Comparison of ENCODE assay signal across 23 cellular contexts in the genomic region with DNA sequence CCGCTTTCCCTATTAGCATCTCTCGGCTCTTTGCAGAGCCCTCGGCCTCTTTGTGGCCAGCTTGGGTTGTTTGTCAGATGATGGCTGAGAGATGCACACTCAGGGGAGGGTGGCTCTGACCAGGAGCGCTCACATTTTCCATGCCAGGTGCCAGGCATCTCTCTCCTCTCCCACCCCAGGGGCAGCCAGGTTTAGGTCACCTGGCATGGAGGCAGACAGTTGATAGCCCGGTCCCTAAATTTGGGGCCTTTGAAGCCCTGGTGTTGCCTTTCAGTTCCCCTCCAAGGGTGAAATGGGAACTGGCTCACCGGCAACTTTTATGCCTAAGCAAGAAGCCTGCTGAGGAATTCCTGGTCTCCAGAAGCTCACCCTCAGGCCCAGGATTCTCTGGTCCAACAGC. TPM values are rescaled to one million over a fixed set of nuclear protein-coding genes. Genes with fewer than 3 reads are reported as not detected.
DNase-seq lines count a peak whose midpoint lies in the region; ATAC-seq and TF ChIP-seq lines count a peak whose summit lies in the region.
"Had no signal": no experiment of that assay in that cellular context is flagged by ENCODE, and none has a peak within 500 bp of the region (broad histone marks: within the 10 kb centered on the region; RNA-seq: fewer than 3 reads in every experiment).

No MANE protein-coding gene starts in this region.

- ATAC-seq in activated B cell treated with CpG ODN at 0.5 μM for 24 hours (ENCODE audit: low read depth) (no peak), lung (ENCODE audit: insufficient read depth, low FRiP score) (no peak), HG03045 (IDR thresholded peaks at IDR 0.05; ENCODE audit: unreplicated experiment) (no peak)
- no peak for ATAC-seq in stimulated activated naive B cell treated with anti-CD40 and anti-IgM and Interleukin-4, amounts not matched to agents 10 μg/mL and 1 μg/mL and 100 μg/mL, for 72 hours (replicated peaks)
- ATAC-seq: esophagus mucosa, gastrocnemius medialis, GM23338 had no signal

- no peaks in the 10 kb centered on the region for H3K9me3 Mint-ChIP-seq in activated B cell treated with CpG ODN at 0.5 μM for 24 hours
- peaks cover 0 to 6% of the 10 kb centered on the region in 2 donors for H3K9me3 Mint-ChIP-seq in stimulated activated naive B cell treated with anti-CD40 and anti-IgM and Interleukin-4, amounts not matched to agents 10 μg/mL and 1 μg/mL and 100 μg/mL, for 72 hours
- H3K9me3 Mint-ChIP-seq: GM23338 had no signal

- peaks cover 46% of the 10 kb centered on the region for H3K36me3 ChIP-seq in cardiac muscle cell
- H3K36me3 ChIP-seq in right atrium auricular region: no peaks in the 10 kb centered on the region
- H3K36me3 ChIP-seq in lung (ENCODE audit: control insufficient read depth in 2 of 2, insufficient read depth in 2 of 2, low read length in 2 of 2): no peaks in the 10 kb centered on the region
- H3K36me3 ChIP-seq: gastrocnemius medialis had no signal

- no peak for TF ChIP-seq CTCF in cardiac muscle cell (IDR thresholded peaks at IDR 0.05; ENCODE audit: low read depth, low read length)
- no peak for TF ChIP-seq CTCF in right atrium auricular region (IDR thresholded peaks at IDR 0.05)
- no peak for TF ChIP-seq CTCF in activated B cell treated with CpG ODN at 0.5 μM for 24 hours (IDR thresholded peaks at IDR 0.05)
- no peak for TF ChIP-seq CTCF in lung (IDR thresholded peaks at IDR 0.05; ENCODE audit: control extremely low read depth, extremely low read depth)

- POLR2A ChIA-PET in activated B cell treated with CpG ODN at 0.5 μM for 24 hours (lab: Charles Lee): interaction anchor here (0.6 to 1.7 kb wide), 3 partner anchors 10 to 22 kb away, joined by 4 to 6 read pairs (median 4); a partner anchor contains a TSS

- no peaks in the 10 kb centered on the region for H3K27me3 ChIP-seq in cardiac muscle cell
- H3K27me3 ChIP-seq in right atrium auricular region: no peaks in the 10 kb centered on the region
- H3K27me3 ChIP-seq in lung (ENCODE audit: control insufficient read depth, insufficient read depth): no peaks in the 10 kb centered on the region
- H3K27me3 ChIP-seq: gastrocnemius medialis had no signal

- no peaks in the 10 kb centered on the region for H3K27me3 Mint-ChIP-seq in activated B cell treated with CpG ODN at 0.5 μM for 24 hours
- H3K27me3 Mint-ChIP-seq in stimulated activated naive B cell treated with anti-CD40 and anti-IgM and Interleukin-4, amounts not matched to agents 10 μg/mL and 1 μg/mL and 100 μg/mL, for 72 hours: no peaks in the 10 kb centered on the region
- H3K27me3 Mint-ChIP-seq: activated CD4-positive, alpha-beta T cell treated with anti-CD3 and anti-CD28 coated beads, Interleukin-2, amount 10 ng/mL, durations not matched to agents 24 days and 14 days had no signal

- no peak for DNase-seq in cardiac muscle cell (ENCODE audit: low read depth in 1 of 2, low spot score in 1 of 2)
- DNase-seq in right atrium auricular region (ENCODE audit: low spot score): no peak
- no peak for DNase-seq in activated B cell treated with CpG ODN at 0.5 μM for 24 hours
- DNase-seq in lung (ENCODE audit: low spot score): no peak
- no peak for DNase-seq in stimulated activated naive B cell treated with anti-CD40 and anti-IgM and Interleukin-4, amounts not matched to agents 10 μg/mL and 1 μg/mL and 100 μg/mL, for 72 hours
- no peak for DNase-seq in NCI-H524 treated with DMSO at 0.1 percent for 48 hours (lab: John Stamatoyannopoulos, UW)
- DNase-seq in cerebellar nuclear complex (lab: John Stamatoyannopoulos, UW): no peak
- DNase-seq: activated CD4-positive, alpha-beta T cell treated with anti-CD3 and anti-CD28 coated beads, Interleukin-2, amount 10 ng/mL, durations not matched to agents 24 days and 14 days; activated CD8-positive, alpha-beta memory T cell treated with anti-CD3 and anti-CD28 coated beads, Interleukin-2, amount 50 U/mL, for 48 hours; activated naive CD4-positive, alpha-beta T cell; effector CD8-positive, alpha-beta T cell; gastrocnemius medialis; KG1; kidney glomerular epithelial cell; midbrain; NCI-H748 treated with DMSO at 0.1 percent for 48 hours; SHP77; stimulated activated CD4-positive, alpha-beta T cell treated with anti-CD3 and anti-CD28 coated beads, Interleukin-4, amount 100 ng/mL, for 4 hours; substantia nigra had no signal

- peak overlapping the region; percentile 74 for H3K27ac Mint-ChIP-seq in activated B cell treated with CpG ODN at 0.5 μM for 24 hours
- peak overlapping the region; percentile 82 for H3K27ac Mint-ChIP-seq in stimulated activated naive B cell treated with anti-CD40 and anti-IgM and Interleukin-4, amounts not matched to agents 10 μg/mL and 1 μg/mL and 100 μg/mL, for 72 hours
- H3K27ac Mint-ChIP-seq: activated CD4-positive, alpha-beta T cell treated with anti-CD3 and anti-CD28 coated beads, Interleukin-2, amount 10 ng/mL, durations not matched to agents 24 days and 14 days; CD14-positive monocyte; GM23338 had no signal

- H3K4me3 Mint-ChIP-seq in activated B cell treated with CpG ODN at 0.5 μM for 24 hours: no peak overlapping the region
- no peak overlapping the region for H3K4me3 Mint-ChIP-seq in stimulated activated naive B cell treated with anti-CD40 and anti-IgM and Interleukin-4, amounts not matched to agents 10 μg/mL and 1 μg/mL and 100 μg/mL, for 72 hours
- H3K4me3 Mint-ChIP-seq: activated CD4-positive, alpha-beta T cell treated with anti-CD3 and anti-CD28 coated beads, Interleukin-2, amount 10 ng/mL, durations not matched to agents 24 days and 14 days; CD14-positive monocyte; GM23338 had no signal

- CTCF ChIA-PET in activated B cell treated with CpG ODN at 0.5 μM for 24 hours (lab: Charles Lee): no interaction called here

- H3K36me3 Mint-ChIP-seq in activated B cell treated with CpG ODN at 0.5 μM for 24 hours (ENCODE audit: low read depth): peaks cover 74% of the 10 kb centered on the region
- peaks cover 29 to 49% of the 10 kb centered on the region in 2 donors for H3K36me3 Mint-ChIP-seq in stimulated activated naive B cell treated with anti-CD40 and anti-IgM and Interleukin-4, amounts not matched to agents 10 μg/mL and 1 μg/mL and 100 μg/mL, for 72 hours
- H3K36me3 Mint-ChIP-seq: CD14-positive monocyte had no signal

- no peaks in the 10 kb centered on the region for H3K9me3 ChIP-seq in cardiac muscle cell (ENCODE audit: low read depth)
- no peaks in the 10 kb centered on the region for H3K9me3 ChIP-seq in right atrium auricular region
- no peaks in the 10 kb centered on the region for H3K9me3 ChIP-seq in lung (ENCODE audit: control insufficient read depth in 2 of 2, insufficient read depth in 1 of 2, low read length in 1 of 2)
- H3K9me3 ChIP-seq: gastrocnemius medialis had no signal

- H3K4me1 Mint-ChIP-seq in activated B cell treated with CpG ODN at 0.5 μM for 24 hours: peaks cover 86% of the 10 kb centered on the region
- peaks cover 57 to 81% of the 10 kb centered on the region in 2 donors for H3K4me1 Mint-ChIP-seq in stimulated activated naive B cell treated with anti-CD40 and anti-IgM and Interleukin-4, amounts not matched to agents 10 μg/mL and 1 μg/mL and 100 μg/mL, for 72 hours

- 86 to 88% methylated on average over 6 of the region's 6 CpGs for WGBS in lung, 2 donors

- H3K4me1 ChIP-seq in cardiac muscle cell (ENCODE audit: low read depth): peaks cover 71% of the 10 kb centered on the region
- H3K4me1 ChIP-seq in right atrium auricular region: peaks cover 0 to 33% of the 10 kb centered on the region in 2 donors
- peaks cover 23 to 45% of the 10 kb centered on the region in 2 donors for H3K4me1 ChIP-seq in lung (ENCODE audit: control insufficient read depth in 2 of 2, insufficient read depth in 2 of 2, low read length in 2 of 2)

- H3K4me3 ChIP-seq in cardiac muscle cell (no peak overlapping the region), right atrium auricular region (no peak overlapping the region), lung (no peak overlapping the region)
- H3K4me3 ChIP-seq: gastrocnemius medialis, GM23338 had no signal

- intact Hi-C loops in activated B cell treated with CpG ODN at 0.5 μM for 24 hours (cut with micrococcal nuclease): no loop called here

- H3K27ac ChIP-seq in cardiac muscle cell (peak overlapping the region; percentile 5), right atrium auricular region (no peak overlapping the region), lung (ENCODE audit: low read depth in 1 of 2, low read length in 1 of 2) (peak overlapping the region; percentile 74 to 76)

RNA-seq across cellular contexts. Expression of a gene that starts 19.1 kb away (rescaled TPM):
- total RNA-seq in cardiac muscle cell: 1,389 and 2,258 TPM in 2 replicates
- 544 and 632 TPM in 2 replicates for polyA plus RNA-seq in cardiac muscle cell
- total RNA-seq in right atrium auricular region: 10 to 100 TPM; 18.9 to 54.6 TPM
- total RNA-seq in activated B cell treated with CpG ODN at 0.5 μM for 24 hours: 120 and 131 TPM in 2 replicates
- total RNA-seq in lung: 100 to 1,000 TPM; 107 to 133 TPM
- polyA plus RNA-seq in lung: 10 to 100 TPM; 22.9 to 55.2 TPM

Comparison
In these comparisons a context has a peak if more than half of its experiments do, and no peak if none do; other contexts are left out.
1. H3K27ac ChIP-seq: peak in cardiac muscle cell (single experiment) and lung (2 of 2); none in right atrium auricular region (0 of 2).
2. RNA of a gene that starts 19.1 kb away (total RNA-seq): 1,389 to 2,258 TPM in cardiac muscle cell; 107 to 133 TPM in lung, 120 to 131 TPM in activated B cell treated with CpG ODN at 0.5 μM for 24 hours and 18.9 to 54.6 TPM in right atrium auricular region; every median in the first group is over 10 times any median in the second.